In genomic region chr1:213759359-213760181, GRCh38 we compare ENCODE assay signal across 22 cellular contexts.
A peak's percentile ranks its signal among the peaks of the same experiment; 100 is the strongest.
DNase-seq lines count a peak whose midpoint lies in the region; ATAC-seq and TF ChIP-seq lines count a peak whose summit lies in the region.
"Had no signal": no experiment of that assay in that cellular context is flagged by ENCODE, and none has a peak within 500 bp of the region (broad histone marks: within the 10 kb centered on the region; RNA-seq: fewer than 3 reads in every experiment).

No MANE protein-coding gene starts in this region.

- peak overlapping the region; percentile 29 for H3K27ac Mint-ChIP-seq in neural crest cell (ENCODE audit: unreplicated experiment)
- H3K27ac Mint-ChIP-seq: activated CD4-positive, alpha-beta T cell treated with anti-CD3 and anti-CD28 coated beads, Interleukin-2, amount 10 ng/mL, durations not matched to agents 7 days and 5 days; effector memory CD8-positive, alpha-beta T cell; natural killer cell treated with Interleukin-12 subunit alpha and Interleukin-12 subunit beta and Interleukin-15 and Interleukin-18, amount 100 ng/mL, for 72 hours had no signal

- peaks cover 3% of the 10 kb centered on the region for H3K9me3 Mint-ChIP-seq in neural crest cell
- H3K9me3 Mint-ChIP-seq: activated CD4-positive, alpha-beta T cell treated with anti-CD3 and anti-CD28 coated beads, Interleukin-2, amount 10 ng/mL, durations not matched to agents 7 days and 5 days had no signal

- H3K4me1 Mint-ChIP-seq in neural crest cell, result peaks cover 12% of the 10 kb centered on the region

- no peaks in the 10 kb centered on the region for H3K36me3 Mint-ChIP-seq in neural crest cell (ENCODE audit: low read depth)
- H3K36me3 Mint-ChIP-seq: natural killer cell treated with Interleukin-12 subunit alpha and Interleukin-12 subunit beta and Interleukin-15 and Interleukin-18, amount 100 ng/mL, for 72 hours had no signal

- no peak overlapping the region for H3K4me3 Mint-ChIP-seq in neural crest cell
- H3K4me3 Mint-ChIP-seq: activated CD4-positive, alpha-beta T cell treated with anti-CD3 and anti-CD28 coated beads, Interleukin-2, amount 10 ng/mL, durations not matched to agents 7 days and 5 days; effector memory CD8-positive, alpha-beta T cell; natural killer cell treated with Interleukin-12 subunit alpha and Interleukin-12 subunit beta and Interleukin-15 and Interleukin-18, amount 100 ng/mL, for 72 hours had no signal

- DNase-seq in NCI-H2227 (lab: John Stamatoyannopoulos, UW; ENCODE audit: unreplicated experiment), result peak; percentile 14
- DNase-seq in NCI-H2227 treated with DMSO at 0.1 percent for 48 hours (lab: John Stamatoyannopoulos, UW), result no peak
- peak; percentile 86 for DNase-seq in NCI-H1092 treated with DMSO at 0.1 percent for 48 hours (lab: John Stamatoyannopoulos, UW)
- peak; percentile 92 for DNase-seq in SHP77 treated with DMSO at 0.1 percent for 48 hours (lab: John Stamatoyannopoulos, UW)
- no peak for DNase-seq in neural crest cell (ENCODE audit: low read depth, low spot score)
- DNase-seq in GF-D8 (lab: John Stamatoyannopoulos, UW), result no peak
- DNase-seq in activated CD4-positive, CD25-positive, alpha-beta regulatory T cell treated with anti-CD3 and anti-CD28 coated beads, Interleukin-2, amount 50 U/mL, for 72 hours, result no peak
- DNase-seq: ACHN; activated CD4-positive, alpha-beta T cell treated with anti-CD3 and anti-CD28 coated beads, Interleukin-2, amount 10 ng/mL, durations not matched to agents 7 days and 5 days; brain microvascular endothelial cell; C1 segment of cervical spinal cord; effector memory CD8-positive, alpha-beta T cell; esophagus squamous epithelium; GDM1; KG1; NCI-H226; OCI-M1; SIG-M5; T-helper 1 cell; testis had no signal

- TF ChIP-seq CTCF in neural crest cell (conservative IDR thresholded peaks at IDR 0.05), result no peak

- H3K27me3 Mint-ChIP-seq in neural crest cell (ENCODE audit: low read depth), result no peaks in the 10 kb centered on the region
- H3K27me3 Mint-ChIP-seq: activated CD4-positive, alpha-beta T cell treated with anti-CD3 and anti-CD28 coated beads, Interleukin-2, amount 10 ng/mL, durations not matched to agents 7 days and 5 days had no signal

- no peak for ATAC-seq in HG03280 (IDR thresholded peaks at IDR 0.05; ENCODE audit: unreplicated experiment)
- ATAC-seq: effector memory CD8-positive, alpha-beta T cell had no signal

Comparison
In these comparisons a context has a peak if more than half of its experiments do, and no peak if none do; other contexts are left out.
1. DNase-seq: peak in NCI-H2227 (single experiment), NCI-H1092 treated with DMSO at 0.1 percent for 48 hours (single experiment) and SHP77 treated with DMSO at 0.1 percent for 48 hours (single experiment); none in NCI-H2227 treated with DMSO at 0.1 percent for 48 hours (single experiment), neural crest cell (single experiment), GF-D8 (single experiment) and activated CD4-positive, CD25-positive, alpha-beta regulatory T cell treated with anti-CD3 and anti-CD28 coated beads, Interleukin-2, amount 50 U/mL, for 72 hours (single experiment).